ENCODE assay signal across 21 cellular contexts in genomic region chr10:78954009-78954297, GRCh38.
DNase-seq lines count a peak whose midpoint lies in the region; ATAC-seq and TF ChIP-seq lines count a peak whose summit lies in the region.
"Had no signal": no experiment of that assay in that cellular context is flagged by ENCODE, and none has a peak within 500 bp of the region (broad histone marks: within the 10 kb centered on the region; RNA-seq: fewer than 3 reads in every experiment).

No MANE protein-coding gene starts in this region.

- H3K9me3 Mint-ChIP-seq in activated naive CD8-positive, alpha-beta T cell treated with anti-CD3 and anti-CD28 coated beads, Interleukin-2, amount 10 ng/mL, durations not matched to agents 7 days and 5 days, result no peaks in the 10 kb centered on the region
- no peaks in the 10 kb centered on the region for H3K9me3 Mint-ChIP-seq in activated naive CD8-positive, alpha-beta T cell treated with anti-CD3 and anti-CD28 coated beads for 36 hours
- H3K9me3 Mint-ChIP-seq in nephron (no peaks in the 10 kb centered on the region), type B pancreatic cell (peaks cover 4% of the 10 kb centered on the region)
- H3K9me3 Mint-ChIP-seq: CD4-positive, alpha-beta memory T cell; GM23338; H9; HFFc6 had no signal

- no peak for TF ChIP-seq CTCF in nephron (IDR thresholded peaks at IDR 0.05; ENCODE audit: unreplicated experiment in 3 of 3)
- TF ChIP-seq CTCF in type B pancreatic cell (conservative IDR thresholded peaks at IDR 0.05), result no peak
- no peak for TF ChIP-seq CTCF in upper lobe of right lung (IDR thresholded peaks at IDR 0.05)

- TF ChIP-seq EP300 in Ishikawa (IDR thresholded peaks at IDR 0.05; ENCODE audit: borderline replicate concordance), result no peak

- TF ChIP-seq RAD21 in Ishikawa (IDR thresholded peaks at IDR 0.05; ENCODE audit: low read depth), result no peak

- peaks cover 8% of the 10 kb centered on the region for H3K4me1 ChIP-seq in upper lobe of right lung

- H3K27ac ChIP-seq in upper lobe of right lung, result no peak overlapping the region
- H3K27ac ChIP-seq: 22Rv1 had no signal

- no peaks in the 10 kb centered on the region for H3K36me3 Mint-ChIP-seq in activated naive CD8-positive, alpha-beta T cell treated with anti-CD3 and anti-CD28 coated beads, Interleukin-2, amount 10 ng/mL, durations not matched to agents 7 days and 5 days
- no peaks in the 10 kb centered on the region for H3K36me3 Mint-ChIP-seq in activated naive CD8-positive, alpha-beta T cell treated with anti-CD3 and anti-CD28 coated beads for 36 hours
- no peaks in the 10 kb centered on the region for H3K36me3 Mint-ChIP-seq in nephron (ENCODE audit: low read depth)
- H3K36me3 Mint-ChIP-seq in type B pancreatic cell, result no peaks in the 10 kb centered on the region
- H3K36me3 Mint-ChIP-seq: CD4-positive, alpha-beta memory T cell had no signal

- intact Hi-C loops in upper lobe of right lung (cut with DNase I), result no loop called here

- no peak overlapping the region for H3K4me3 ChIP-seq in upper lobe of right lung
- H3K4me3 ChIP-seq: GM23338 had no signal

- H3K27ac Mint-ChIP-seq in activated naive CD8-positive, alpha-beta T cell treated with anti-CD3 and anti-CD28 coated beads, Interleukin-2, amount 10 ng/mL, durations not matched to agents 7 days and 5 days, result peak overlapping the region; percentile 22
- H3K27ac Mint-ChIP-seq in activated naive CD8-positive, alpha-beta T cell treated with anti-CD3 and anti-CD28 coated beads for 36 hours, result no peak overlapping the region
- peak overlapping the region in 2 of 3 experiments; percentile 2 to 66 for H3K27ac Mint-ChIP-seq in nephron
- H3K27ac Mint-ChIP-seq in type B pancreatic cell, result peak overlapping the region; percentile 6
- H3K27ac Mint-ChIP-seq: B cell; CD4-positive, alpha-beta memory T cell; GM23338 had no signal

- H3K27me3 ChIP-seq in upper lobe of right lung, result no peaks in the 10 kb centered on the region

- H3K9me3 ChIP-seq in upper lobe of right lung, result no peaks in the 10 kb centered on the region

- ATAC-seq in activated naive CD8-positive, alpha-beta T cell treated with anti-CD3 and anti-CD28 coated beads, Interleukin-2, amount 10 ng/mL, durations not matched to agents 7 days and 5 days (ENCODE audit: low read depth), result no peak
- ATAC-seq in GM21367 (IDR thresholded peaks at IDR 0.05; ENCODE audit: unreplicated experiment), result no peak
- no peak for ATAC-seq in upper lobe of right lung
- ATAC-seq: GM23338, HCT116 had no signal

- H3K27me3 Mint-ChIP-seq in activated naive CD8-positive, alpha-beta T cell treated with anti-CD3 and anti-CD28 coated beads, Interleukin-2, amount 10 ng/mL, durations not matched to agents 7 days and 5 days, result no peaks in the 10 kb centered on the region
- no peaks in the 10 kb centered on the region for H3K27me3 Mint-ChIP-seq in activated naive CD8-positive, alpha-beta T cell treated with anti-CD3 and anti-CD28 coated beads for 36 hours
- H3K27me3 Mint-ChIP-seq in nephron (ENCODE audit: low read depth), result peaks cover 29% of the 10 kb centered on the region
- H3K27me3 Mint-ChIP-seq in type B pancreatic cell, result peaks cover 3% of the 10 kb centered on the region
- H3K27me3 Mint-ChIP-seq: CD4-positive, alpha-beta memory T cell had no signal

- H3K4me1 Mint-ChIP-seq in activated naive CD8-positive, alpha-beta T cell treated with anti-CD3 and anti-CD28 coated beads, Interleukin-2, amount 10 ng/mL, durations not matched to agents 7 days and 5 days, result no peaks in the 10 kb centered on the region
- H3K4me1 Mint-ChIP-seq in activated naive CD8-positive, alpha-beta T cell treated with anti-CD3 and anti-CD28 coated beads for 36 hours, result no peaks in the 10 kb centered on the region
- H3K4me1 Mint-ChIP-seq in nephron, result peaks cover 69% of the 10 kb centered on the region
- H3K4me1 Mint-ChIP-seq in type B pancreatic cell (ENCODE audit: unreplicated experiment), result peaks cover 8% of the 10 kb centered on the region
- H3K4me1 Mint-ChIP-seq: B cell had no signal

- H3K36me3 ChIP-seq in upper lobe of right lung, result no peaks in the 10 kb centered on the region

- POLR2A ChIA-PET in activated naive CD8-positive, alpha-beta T cell treated with anti-CD3 and anti-CD28 coated beads, Interleukin-2, amount 10 ng/mL, durations not matched to agents 7 days and 5 days (lab: Charles Lee), result no interaction called here

- no peak for DNase-seq in activated naive CD8-positive, alpha-beta T cell treated with anti-CD3 and anti-CD28 coated beads, Interleukin-2, amount 10 ng/mL, durations not matched to agents 7 days and 5 days
- DNase-seq in activated naive CD8-positive, alpha-beta T cell treated with anti-CD3 and anti-CD28 coated beads for 36 hours, result no peak
- DNase-seq in type B pancreatic cell (ENCODE audit: extremely low spot score, unreplicated experiment) (no peak), NCI-H2029 treated with DMSO at 0.1 percent for 48 hours (lab: John Stamatoyannopoulos, UW) (no peak), upper lobe of right lung (no peak)
- DNase-seq: C1 segment of cervical spinal cord; Calu3; CD4-positive, alpha-beta memory T cell; COR-L47; DMS53; DMS79 treated with DMSO at 0.1 percent for 48 hours; GF-D8; H9; HFFc6 had no signal

- H3K4me3 Mint-ChIP-seq in activated naive CD8-positive, alpha-beta T cell treated with anti-CD3 and anti-CD28 coated beads, Interleukin-2, amount 10 ng/mL, durations not matched to agents 7 days and 5 days, result no peak overlapping the region
- no peak overlapping the region for H3K4me3 Mint-ChIP-seq in activated naive CD8-positive, alpha-beta T cell treated with anti-CD3 and anti-CD28 coated beads for 36 hours
- no peak overlapping the region for H3K4me3 Mint-ChIP-seq in nephron
- no peak overlapping the region for H3K4me3 Mint-ChIP-seq in type B pancreatic cell
- H3K4me3 Mint-ChIP-seq: B cell; CD4-positive, alpha-beta memory T cell; GM23338; H9 had no signal

TF ChIP-seq in Ishikawa, 13 proteins besides CTCF, POLR2A, EP300 and RAD21:
- TF ChIP-seq TEAD4 (IDR thresholded peaks at IDR 0.05) (no peak), USF1 (IDR thresholded peaks at IDR 0.05) (peak; percentile 67), CREB1 (IDR thresholded peaks at IDR 0.05; ENCODE audit: low read depth) (no peak)
